In the genomic region with DNA sequence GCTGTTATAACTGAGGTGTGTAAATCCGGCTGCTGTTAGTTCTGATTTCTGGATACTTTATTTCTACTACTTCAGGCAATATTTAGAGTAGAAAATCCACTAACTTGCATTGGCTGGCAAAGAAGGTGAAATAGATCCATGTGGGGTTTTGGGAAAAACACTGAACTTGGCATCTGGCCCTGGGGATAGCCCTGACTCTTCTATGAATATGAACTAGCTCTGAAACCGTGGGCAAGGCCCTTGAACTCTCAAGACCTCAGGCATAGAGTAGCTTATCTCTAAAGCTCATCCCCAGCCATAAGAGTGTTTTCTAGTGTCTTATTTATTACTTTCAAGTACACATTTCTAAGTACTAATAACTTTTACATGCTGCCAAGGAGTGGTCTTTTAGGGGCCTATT, we compare ENCODE assay signal across 30 cellular contexts.
"Had no signal": no experiment of that assay in that cellular context is flagged by ENCODE, and none has a peak within 500 bp of the region (broad histone marks: within the 10 kb centered on the region; RNA-seq: fewer than 3 reads in every experiment).

No MANE protein-coding gene starts in this region.

- H3K27ac ChIP-seq: ascending aorta, body of pancreas, brain microvascular endothelial cell, breast epithelium, cardiac muscle cell had no signal

- H3K27me3 ChIP-seq: ascending aorta, body of pancreas, brain microvascular endothelial cell, breast epithelium, cardiac muscle cell had no signal

- H3K9me3 ChIP-seq: ascending aorta, body of pancreas, breast epithelium had no signal

- H3K4me3 ChIP-seq: ascending aorta, body of pancreas, breast epithelium, cardiac muscle cell had no signal

- ATAC-seq: activated naive CD4-positive, alpha-beta T cell treated with anti-CD3 and anti-CD28 coated beads, Interleukin-2, amount 50 U/mL, for 72 hours; activated naive CD8-positive, alpha-beta T cell treated with anti-CD3 and anti-CD28 coated beads, Interleukin-2, amount 50 U/mL, for 24 hours; activated T-cell treated with anti-CD3 and anti-CD28 coated beads, Interleukin-2, amount 50 U/mL, for 4 hours; activated T-cell treated with anti-CD3 and anti-CD28 coated beads, Interleukin-2, amount 50 U/mL, for 72 hours; activated T-helper 17 cell treated with anti-CD3 and anti-CD28 coated beads, Interleukin-2, amount 50 U/mL, for 72 hours; body of pancreas had no signal

- H3K4me1 ChIP-seq: ascending aorta, body of pancreas, breast epithelium had no signal

- H3K36me3 ChIP-seq: ascending aorta, brain microvascular endothelial cell, breast epithelium, cardiac muscle cell had no signal

- DNase-seq: activated effector memory CD4-positive, alpha-beta T cell treated with anti-CD3 and anti-CD28 coated beads, Interleukin-2, amount 50 U/mL, for 16 hours; activated effector memory CD4-positive, alpha-beta T cell treated with Interleukin-2 at 50 U/mL for 16 hours; activated gamma-delta T cell; activated gamma-delta T cell treated with Interleukin-2 at 50 U/mL for 16 hours; activated naive CD4-positive, alpha-beta T cell; activated naive CD4-positive, alpha-beta T cell treated with anti-CD3 and anti-CD28 coated beads for 36 hours; activated naive CD4-positive, alpha-beta T cell treated with anti-CD3 and anti-CD28 coated beads, Interleukin-2, amount 10 ng/mL, durations not matched to agents 7 days and 5 days; activated naive CD4-positive, alpha-beta T cell treated with Interleukin-2 at 50 U/mL for 16 hours; activated naive CD8-positive, alpha-beta T cell treated with anti-CD3 and anti-CD28 coated beads for 36 hours; activated naive CD8-positive, alpha-beta T cell treated with anti-CD3 and anti-CD28 coated beads, Interleukin-2, amount 10 ng/mL, durations not matched to agents 7 days and 5 days; activated naive CD8-positive, alpha-beta T cell treated with anti-CD3 and anti-CD28 coated beads, Interleukin-2, amount 50 U/mL, for 24 hours; activated T-cell treated with anti-CD3 and anti-CD28 coated beads, Interleukin-2, amount 50 U/mL, for 1 hour; activated T-cell treated with anti-CD3 and anti-CD28 coated beads, Interleukin-2, amount 50 U/mL, for 24 hours; activated T-cell treated with anti-CD3 and anti-CD28 coated beads, Interleukin-2, amount 50 U/mL, for 4 hours; activated T-cell treated with anti-CD3 and anti-CD28 coated beads, Interleukin-2, amount 50 U/mL, for 48 hours; activated T-cell treated with anti-CD3 and anti-CD28 coated beads, Interleukin-2, amount 50 U/mL, for 72 hours; amniotic stem cell; amygdala; anterior cingulate cortex; aorta; body of pancreas; brain microvascular endothelial cell; caudate nucleus; central memory CD4-positive, alpha-beta T cell; cerebellar nuclear complex had no signal
